Comparison of ENCODE assay signal across 9 cellular contexts in genomic region chr4:55682797-55683196, GRCh38. TPM values are rescaled to one million over a fixed set of nuclear protein-coding genes. Genes with fewer than 3 reads are reported as not detected.
"Had no signal": no experiment of that assay in that cellular context is flagged by ENCODE, and none has a peak within 500 bp of the region (broad histone marks: within the 10 kb centered on the region; RNA-seq: fewer than 3 reads in every experiment).

No MANE protein-coding gene starts in this region.

RNA-seq across cellular contexts. Expression of gene NMU, which starts 46.7 kb away (rescaled TPM):
- total RNA-seq: activated naive CD4-positive, alpha-beta T cell treated with anti-CD3 and anti-CD28 coated beads for 36 hours; activated naive CD8-positive, alpha-beta T cell treated with anti-CD3 and anti-CD28 coated beads, Interleukin-2, amount 10 ng/mL, durations not matched to agents 7 days and 5 days; activated T-helper 1 cell treated with anti-CD3 and anti-CD28 coated beads, Interleukin-12 subunit alpha, Interleukin-12 subunit beta, Interleukin-2, Interleukin-4 antibody, amounts not matched to agents 30 ng/mL and 10 ng/mL and 1 ng/mL, durations not matched to agents 14 hours and 24 hours and 36 hours; activated T-helper 2 cell treated with anti-CD3 and anti-CD28 coated beads, Interferon-gamma antibody, Interleukin-2, Interleukin-4, amounts not matched to agents 10 μg/mL and 5 μg/mL and 100 μg/mL, durations not matched to agents 14 hours and 24 hours and 36 hours; aorta; ascending aorta; body of pancreas; breast epithelium; cardiac septum had no signal
- polyA plus RNA-seq: aorta had no signal
